Comparison of ENCODE assay signal across 2 cellular contexts in genomic region chr6:85865665-85866372, GRCh38.
TF ChIP-seq lines count a peak whose summit lies in the region.

No MANE protein-coding gene starts in this region.

TF ChIP-seq in IMR-90, 13 proteins besides CTCF, POLR2A, EP300 and RAD21 (continued from another document):
- TF ChIP-seq USF2 (IDR thresholded peaks at IDR 0.05; ENCODE audit: low read depth, low read length) (no peak), SMC3 (IDR thresholded peaks at IDR 0.05; ENCODE audit: low read depth, low read length) (no peak), CEBPB (IDR thresholded peaks at IDR 0.05; ENCODE audit: low read depth, low read length) (no peak), MXI1 (IDR thresholded peaks at IDR 0.05; ENCODE audit: borderline replicate concordance, low read depth, low read length) (no peak)

TF ChIP-seq in K562, 482 proteins besides CTCF, POLR2A, EP300 and RAD21 (continued from another document):
- TF ChIP-seq IRF9 (tag; IDR thresholded peaks at IDR 0.05) (no peak), TRIM28 (IDR thresholded peaks at IDR 0.05) (no peak), FUS (optimal IDR thresholded peaks at IDR 0.05; ENCODE audit: low read depth, low read length) (no peak), RCOR1 (IDR thresholded peaks at IDR 0.05; ENCODE audit: borderline replicate concordance in 1 of 2, low read depth in 2 of 2, low read length in 2 of 2) (no peak), FOXJ3 (CRISPR knock-in tag; IDR thresholded peaks at IDR 0.05) (no peak), BRCA1 (IDR thresholded peaks at IDR 0.05) (no peak), BRCA1 (CRISPR knock-in tag; IDR thresholded peaks at IDR 0.05) (no peak), NFIC (IDR thresholded peaks at IDR 0.05) (peak; percentile 62), JUND (IDR thresholded peaks at IDR 0.05; ENCODE audit: borderline replicate concordance, low read depth, low read length) (no peak), JUND (tag; IDR thresholded peaks at IDR 0.05; ENCODE audit: borderline replicate concordance, low read depth, low read length) (0 out of 3 replicates have a peak, but pooled peaks have one; percentile 44), SMC3 (conservative IDR thresholded peaks at IDR 0.05; ENCODE audit: insufficient read depth, low read depth, low read length) (no peak), ZNF639 (CRISPR knock-in tag; conservative IDR thresholded peaks at IDR 0.05 in 1 of 2, IDR thresholded peaks at IDR 0.05 in 1 of 2) (no peak)
